Comparison of ENCODE assay signal across 8 cellular contexts in genomic region chr6:135142232-135142631, GRCh38. TPM values are rescaled to one million over a fixed set of nuclear protein-coding genes. Genes with fewer than 3 reads are reported as not detected.
DNase-seq lines count a peak whose midpoint lies in the region; ATAC-seq, FAIRE-seq and TF ChIP-seq lines count a peak whose summit lies in the region.
"Not testable (repeated sequence)": the region's sequence is repeated elsewhere in the genome, so short reads cannot be mapped to it uniquely, and the experiment has no call there.
"Had no signal": no experiment of that assay in that cellular context is flagged by ENCODE, and none has a peak within 500 bp of the region (broad histone marks: within the 10 kb centered on the region; RNA-seq: fewer than 3 reads in every experiment).

No MANE protein-coding gene starts in this region.

- not testable (repeated sequence) for H3K9ac ChIP-seq in H1 (replicated peaks in 1 of 4; ENCODE audit: extremely low read depth in 1 of 4, low read depth in 3 of 4, low read length in 3 of 4)

- H4K5ac ChIP-seq in H1 (ENCODE audit: insufficient read length, low read depth, low read length) = not testable (repeated sequence)

- H3K23me2 ChIP-seq in H1 (ENCODE audit: low read depth, low read length) = not testable (repeated sequence)

- not testable (repeated sequence) for BruUV-seq in OCI-LY7 (replicated peaks; lab: Mats Ljungman, UMichigan)

- TF ChIP-seq EP300 in H1 (IDR thresholded peaks at IDR 0.05; ENCODE audit: borderline replicate concordance in 1 of 2, low read depth in 2 of 2, low read length in 2 of 2) = not testable (repeated sequence)

- H3K79me2 ChIP-seq in OCI-LY7 (ENCODE audit: insufficient read depth, low read depth, low read length); H1 (ENCODE audit: control insufficient read depth in 1 of 2, insufficient read depth in 2 of 2, low read length in 2 of 2): not testable (repeated sequence)

- peaks cover 50% of the 10 kb centered on the region for H3K4me1 ChIP-seq in OCI-LY7 (ENCODE audit: insufficient read depth, low read length, poor library complexity, severe bottlenecking)
- H3K4me1 ChIP-seq in H1 (replicated peaks in 1 of 4; ENCODE audit: control insufficient read depth in 3 of 4, insufficient read depth in 4 of 4, low read length in 3 of 4) = not testable (repeated sequence)

- H4K91ac ChIP-seq in H1 (replicated peaks; ENCODE audit: insufficient read length, low read length) = not testable (repeated sequence)

- POLR2A ChIA-PET in CD4-positive, alpha-beta T cell (lab: Charles Lee) = interaction anchor here (0.7 to 3.1 kb wide), 3 partner anchors 16 to 87 kb away, joined by 3 to 15 read pairs (median 7); partner anchors contain the start of gene HBS1L
- POLR2A ChIA-PET in OCI-LY7 (lab: Charles Lee) = interaction anchor here (0.6 to 1.6 kb wide), 8 partner anchors 10 to 293 kb away, joined by 3 to 11 read pairs (median 4); no protein-coding TSS in a partner anchor
- POLR2A ChIA-PET in activated CD4-positive, alpha-beta T cell treated with anti-CD3 and anti-CD28 coated beads for 36 hours (lab: Charles Lee) = interaction anchor here (0.6 to 0.7 kb wide), 2 partner anchors 46 to 67 kb away, joined by 3 to 4 read pairs; no protein-coding TSS in a partner anchor
- POLR2A ChIA-PET in H1 (lab: Charles Lee; ENCODE audit: partially characterized antibody) = not testable (repeated sequence)

- FAIRE-seq in H1 (lab: Jason Lieb, UNC) = not testable (repeated sequence)

- H3K4me3 Mint-ChIP-seq in CD4-positive, alpha-beta T cell; activated CD4-positive, alpha-beta T cell treated with anti-CD3 and anti-CD28 coated beads for 36 hours; activated naive CD4-positive, alpha-beta T cell treated with anti-CD3 and anti-CD28 coated beads for 36 hours: not testable (repeated sequence)

- intact Hi-C loops in CD4-positive, alpha-beta T cell (cut with DNase I, micrococcal nuclease) = loop anchor here in 1 of 2 experiments (5.0 kb wide), 1 partner anchor 295 kb away; no protein-coding TSS in a partner anchor
- intact Hi-C loops in OCI-LY7 (cut with micrococcal nuclease; ENCODE audit: unreplicated experiment); activated CD4-positive, alpha-beta T cell treated with anti-CD3 and anti-CD28 coated beads for 36 hours (cut with DNase I, micrococcal nuclease): not testable (repeated sequence)
- intact Hi-C loops in activated naive CD4-positive, alpha-beta T cell treated with anti-CD3 and anti-CD28 coated beads for 36 hours (cut with micrococcal nuclease) = loop anchor here (1.0 kb wide), 1 partner anchor 10 kb away; no protein-coding TSS in a partner anchor

- H3K9me3 Mint-ChIP-seq in CD4-positive, alpha-beta T cell; activated CD4-positive, alpha-beta T cell treated with anti-CD3 and anti-CD28 coated beads for 36 hours (ENCODE audit: low read depth); activated naive CD4-positive, alpha-beta T cell treated with anti-CD3 and anti-CD28 coated beads for 36 hours: not testable (repeated sequence)

- not testable (repeated sequence) for H4K20me1 ChIP-seq in OCI-LY7 (ENCODE audit: insufficient read depth, low read length); H1 (replicated peaks in 1 of 2; ENCODE audit: control insufficient read depth in 1 of 2, insufficient read depth in 2 of 2, low read length in 2 of 2)

- not testable (repeated sequence) for H2BK12ac ChIP-seq in H1 (ENCODE audit: low read depth, low read length)

- H2AFZ ChIP-seq in OCI-LY7 (ENCODE audit: low read length) (peak overlapping the region; percentile 15; the same call in 1 of the 2 replicates), H1 (ENCODE audit: low read length) (peak overlapping the region; percentile 81; the same call in 1 of the 2 replicates)

- WGBS in H1 (ENCODE audit: extremely low coverage in 1 of 2, insufficient coverage in 1 of 2, insufficient read length in 1 of 2, insufficient replicate concordance in 2 of 2, low coverage in 1 of 2, low lambda C conversion rate in 2 of 2, missing lambda C conversion rate in 1 of 2), 2 experiments = 100% methylated on average over 1 of the region's 1 CpG; no CpG with 5 or more reads in 1 of the 2 experiments

- H3K36me3 Mint-ChIP-seq in CD4-positive, alpha-beta T cell (ENCODE audit: low read depth); activated CD4-positive, alpha-beta T cell treated with anti-CD3 and anti-CD28 coated beads for 36 hours (ENCODE audit: low read depth); activated naive CD4-positive, alpha-beta T cell treated with anti-CD3 and anti-CD28 coated beads for 36 hours (ENCODE audit: low read depth): not testable (repeated sequence)

- H3K27ac Mint-ChIP-seq in CD4-positive, alpha-beta T cell = not testable (repeated sequence)
- H3K27ac Mint-ChIP-seq in activated CD4-positive, alpha-beta T cell treated with anti-CD3 and anti-CD28 coated beads for 36 hours = peak overlapping the region; percentile 2
- H3K27ac Mint-ChIP-seq in activated naive CD4-positive, alpha-beta T cell treated with anti-CD3 and anti-CD28 coated beads for 36 hours = peak overlapping the region; percentile 39

- TF ChIP-seq POLR2A in H1 (IDR thresholded peaks at IDR 0.05; ENCODE audit: control extremely low read depth in 1 of 2, low read depth in 2 of 2, low read length in 2 of 2) = not testable (repeated sequence)

- not testable (repeated sequence) for H3K36me3 ChIP-seq in OCI-LY7 (ENCODE audit: insufficient read depth, low read length); H1 (ENCODE audit: control insufficient read depth in 2 of 4, insufficient read depth in 4 of 4, low read length in 3 of 4)

- H3K4me1 Mint-ChIP-seq in CD4-positive, alpha-beta T cell (ENCODE audit: low read depth) = peaks cover 33% of the 10 kb centered on the region
- peaks cover 46% of the 10 kb centered on the region for H3K4me1 Mint-ChIP-seq in activated CD4-positive, alpha-beta T cell treated with anti-CD3 and anti-CD28 coated beads for 36 hours
- H3K4me1 Mint-ChIP-seq in activated naive CD4-positive, alpha-beta T cell treated with anti-CD3 and anti-CD28 coated beads for 36 hours (ENCODE audit: low read depth) = peaks cover 36% of the 10 kb centered on the region

- H3K9me3 ChIP-seq in CD4-positive, alpha-beta T cell (ENCODE audit: control insufficient read depth, low read length); OCI-LY7 (ENCODE audit: low read length); H1 (ENCODE audit: insufficient read depth in 2 of 2, low read depth in 1 of 2, low read length in 1 of 2): not testable (repeated sequence)

- not testable (repeated sequence) for H3K18ac ChIP-seq in H1 (ENCODE audit: extremely low read depth, low read length)

- H3K4me2 ChIP-seq in OCI-LY7 (ENCODE audit: low read length) = peak overlapping the region; percentile 57
- H3K4me2 ChIP-seq in H1 (ENCODE audit: insufficient read depth in 1 of 2, low read depth in 2 of 2, low read length in 2 of 2) = not testable (repeated sequence)

- not testable (repeated sequence) for H4K8ac ChIP-seq in H1 (ENCODE audit: extremely low read depth, insufficient read depth, low read length)

- H3K4ac ChIP-seq in H1 (replicated peaks; ENCODE audit: insufficient read length, low read depth, low read length) = not testable (repeated sequence)

- ATAC-seq in CD4-positive, alpha-beta T cell (ENCODE audit: poor library complexity); activated CD4-positive, alpha-beta T cell treated with anti-CD3 and anti-CD28 coated beads for 36 hours: not testable (repeated sequence)
- ATAC-seq in GM19463 (IDR thresholded peaks at IDR 0.05; ENCODE audit: unreplicated experiment) (peak; percentile 10), HG03175 (IDR thresholded peaks at IDR 0.05; ENCODE audit: unreplicated experiment) (peak; percentile 12)

- not testable (repeated sequence) for H3K27me3 ChIP-seq in CD4-positive, alpha-beta T cell (ENCODE audit: control insufficient read depth, insufficient read depth, low read length); H1 (replicated peaks in 1 of 4; ENCODE audit: control insufficient read depth in 3 of 4, extremely low read depth in 1 of 4, insufficient read depth in 3 of 4, low read length in 3 of 4)

- not testable (repeated sequence) for H3K14ac ChIP-seq in H1 (ENCODE audit: insufficient read length)

- not testable (repeated sequence) for H3K27me3 Mint-ChIP-seq in CD4-positive, alpha-beta T cell; activated CD4-positive, alpha-beta T cell treated with anti-CD3 and anti-CD28 coated beads for 36 hours; activated naive CD4-positive, alpha-beta T cell treated with anti-CD3 and anti-CD28 coated beads for 36 hours (ENCODE audit: low read depth)

- not testable (repeated sequence) for H3K27ac ChIP-seq in CD4-positive, alpha-beta T cell (ENCODE audit: low read depth, low read length); H1 (ENCODE audit: low read depth, low read length)
- peak overlapping the region; percentile 28 for H3K27ac ChIP-seq in OCI-LY7 (ENCODE audit: low read depth, low read length, poor library complexity, severe bottlenecking)

- peak; percentile 20 for TF ChIP-seq CTCF in CD4-positive, alpha-beta T cell (IDR thresholded peaks at IDR 0.05)
- not testable (repeated sequence) for TF ChIP-seq CTCF in OCI-LY7 (conservative IDR thresholded peaks at IDR 0.05; ENCODE audit: low read length); H1 (IDR thresholded peaks at IDR 0.05; ENCODE audit: control extremely low read depth in 1 of 3, insufficient read depth in 1 of 3, low read depth in 1 of 3, low read length in 3 of 3)

- H2BK15ac ChIP-seq in H1 (ENCODE audit: low read length) = not testable (repeated sequence)

- CTCF ChIA-PET in CD4-positive, alpha-beta T cell (lab: Charles Lee) = interaction anchor here (0.7 to 3.6 kb wide), 2 partner anchors 42 to 134 kb away, joined by 3 to 23 read pairs; no protein-coding TSS in a partner anchor
- CTCF ChIA-PET in OCI-LY7 (lab: Charles Lee; ENCODE audit: unreplicated experiment) = interaction anchor here (0.6 to 1.2 kb wide), 2 partner anchors 14 to 42 kb away, joined by 3 read pairs; no protein-coding TSS in a partner anchor
- CTCF ChIA-PET in activated CD4-positive, alpha-beta T cell treated with anti-CD3 and anti-CD28 coated beads for 36 hours (lab: Charles Lee) = interaction anchor here (0.9 to 2.5 kb wide), 5 partner anchors 10 to 58 kb away, joined by 3 to 11 read pairs (median 5); no protein-coding TSS in a partner anchor
- CTCF ChIA-PET in activated naive CD4-positive, alpha-beta T cell treated with anti-CD3 and anti-CD28 coated beads for 36 hours (lab: Charles Lee) = interaction anchor here (0.7 to 1.7 kb wide), 6 partner anchors 11 to 1015 kb away, joined by 3 to 12 read pairs (median 6); no protein-coding TSS in a partner anchor
- CTCF ChIA-PET in H1 (lab: Charles Lee; ENCODE audit: partially characterized antibody) = interaction anchor here (0.5 to 6.8 kb wide), 11 partner anchors 9 to 298 kb away, joined by 3 to 78 read pairs (median 6); no protein-coding TSS in a partner anchor

- H3K9me2 ChIP-seq in OCI-LY7 (ENCODE audit: insufficient read depth, low read length) = not testable (repeated sequence)

- not testable (repeated sequence) for H2BK120ac ChIP-seq in H1 (replicated peaks; ENCODE audit: low read depth, low read length)

- DNase-seq in CD4-positive, alpha-beta T cell; OCI-LY7 (ENCODE audit: low spot score); activated CD4-positive, alpha-beta T cell treated with anti-CD3 and anti-CD28 coated beads for 36 hours; activated naive CD4-positive, alpha-beta T cell treated with anti-CD3 and anti-CD28 coated beads for 36 hours; H1 (ENCODE audit: low read depth in 1 of 2, low spot score in 2 of 2): not testable (repeated sequence)

- peak overlapping the region; percentile 20 for H3K4me3 ChIP-seq in OCI-LY7 (ENCODE audit: low read depth, low read length, poor library complexity, severe bottlenecking)
- H3K4me3 ChIP-seq in H1 (ENCODE audit: extremely low read depth in 1 of 4, insufficient read depth in 2 of 4, low read depth in 3 of 4, low read length in 4 of 4) = not testable (repeated sequence)

- H3K79me1 ChIP-seq in H1 (ENCODE audit: low read depth, low read length) = not testable (repeated sequence)

- H3K23ac ChIP-seq in H1 (ENCODE audit: insufficient read length) = not testable (repeated sequence)

- H2BK5ac ChIP-seq in H1 (ENCODE audit: low read depth, low read length) = not testable (repeated sequence)

- not testable (repeated sequence) for H2AK5ac ChIP-seq in H1 (ENCODE audit: low read depth, low read length)

- H2BK20ac ChIP-seq in H1 (ENCODE audit: low read length) = not testable (repeated sequence)

- TF ChIP-seq RAD21 in H1 (IDR thresholded peaks at IDR 0.05 in 1 of 2, conservative IDR thresholded peaks at IDR 0.05 in 1 of 2; ENCODE audit: low read depth in 2 of 2, low read length in 2 of 2) = not testable (repeated sequence)

- not testable (repeated sequence) for H3K56ac ChIP-seq in H1 (replicated peaks; ENCODE audit: insufficient read length, low read depth, low read length)

RNA-seq across cellular contexts. Expression of gene MYB, which starts 38.9 kb away (rescaled TPM):
- total RNA-seq in CD4-positive, alpha-beta T cell = 1 to 10 TPM; 2.0 to 2.6 TPM
- 42.9 and 45.1 TPM in 2 replicates for total RNA-seq in OCI-LY7 (2014; rRNA removed; shearing (Covaris generic))
- total RNA-seq in OCI-LY7 (2022) = 20.1 and 26.1 TPM in 2 replicates
- total RNA-seq in activated CD4-positive, alpha-beta T cell treated with anti-CD3 and anti-CD28 coated beads for 36 hours = 10 to 100 TPM; 29.2 to 35.9 TPM
- total RNA-seq in activated naive CD4-positive, alpha-beta T cell treated with anti-CD3 and anti-CD28 coated beads for 36 hours = 10 to 100 TPM; 14.6 to 15.9 TPM
- total RNA-seq in H1 (2021; fragmentation: NEBNext Ultra II Directional; extraction: Animal tissue kit (Norgen Biotek cat#: 25700)) = 7.6 and 9.2 TPM in 2 replicates
- 4.0 TPM in 2 replicates for polyA plus RNA-seq in H1 (2011; rRNA removed)
- polyA plus RNA-seq in H1 (2011; cell fraction: cytosol; rRNA removed) = 3.6 TPM
- 5.0 TPM for polyA plus RNA-seq in H1 (2011; cell fraction: nucleus; rRNA removed)
- polyA plus RNA-seq in H1 (2012, experiment 1 of 2) = 4.9 to 7.6 TPM (median 7.0 TPM) in 4 replicates
- polyA plus RNA-seq in H1 (2012, experiment 2 of 2) = 0.24 TPM
- 2.8 TPM for polyA plus RNA-seq in H1 (2013, experiment 1 of 2)
- 3.0 TPM for polyA plus RNA-seq in H1 (2013, experiment 2 of 2)
- 7.8 and 8.9 TPM in 2 replicates for polyA minus RNA-seq in H1 (2011; rRNA and poly(A)+ RNA removed)
- polyA minus RNA-seq in H1 (2011; cell fraction: cytosol; rRNA and poly(A)+ RNA removed) = 6.2 TPM
- 24.7 TPM for polyA minus RNA-seq in H1 (2011; cell fraction: nucleus; rRNA and poly(A)+ RNA removed)
- polyA plus RNA-seq: IgD-negative memory B cell had no signal
